8 cellular contexts compared by ENCODE assay signal in the genomic region with DNA sequence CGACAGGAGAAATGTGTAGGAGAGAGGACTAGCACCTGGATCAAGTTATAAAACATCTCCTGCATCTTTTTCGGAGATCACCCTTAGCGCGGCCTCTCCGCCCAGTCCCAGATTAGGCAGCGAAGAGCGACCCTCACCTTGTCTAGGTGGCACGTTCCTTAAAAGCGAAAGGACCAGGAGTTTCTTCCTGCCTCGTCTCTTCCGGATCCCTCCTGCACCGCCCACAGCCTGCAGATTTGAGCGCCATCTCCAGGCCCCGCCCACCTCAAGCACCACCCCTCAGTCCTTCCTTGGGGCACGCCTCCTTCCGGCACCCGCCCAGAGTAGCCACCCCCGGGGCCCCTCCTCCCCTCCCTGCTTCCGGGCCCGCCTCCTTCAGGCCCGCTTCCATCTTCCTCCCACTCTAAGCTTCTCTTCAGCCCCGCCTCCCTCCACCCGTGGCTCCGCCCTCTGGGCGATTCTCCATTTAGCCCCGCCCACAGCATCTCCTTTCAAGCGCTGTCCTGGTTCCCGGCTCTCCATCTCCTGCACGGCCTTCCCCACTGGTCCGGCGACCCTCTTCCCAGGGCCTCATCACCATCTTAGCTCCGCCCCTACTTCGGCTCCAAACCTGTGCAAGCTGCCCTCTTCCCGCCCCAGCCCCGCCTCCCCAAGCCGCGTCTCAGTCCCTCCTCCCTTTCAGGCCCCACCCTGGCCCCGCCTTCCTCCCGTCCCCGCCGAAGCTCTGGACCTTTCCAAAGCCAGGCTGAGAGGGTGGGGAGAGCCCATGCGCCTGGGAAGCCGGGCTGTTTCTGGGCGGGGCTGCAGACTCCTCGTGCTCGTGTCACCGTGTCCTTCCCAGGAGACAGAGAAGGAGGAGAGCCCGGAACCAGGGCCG. TPM values are rescaled to one million over a fixed set of nuclear protein-coding genes. Genes with fewer than 3 reads are reported as not detected.
DNase-seq lines count a peak whose midpoint lies in the region; ATAC-seq and TF ChIP-seq lines count a peak whose summit lies in the region.

No MANE protein-coding gene starts in this region.

- H3K9me3 ChIP-seq in PC-9 (ENCODE audit: insufficient read depth, low read depth) (no peaks in the 10 kb centered on the region), mucosa of rectum (ENCODE audit: control insufficient read depth in 2 of 2, low read length in 2 of 2) (no peaks in the 10 kb centered on the region)

- peak overlapping the region; percentile 96 for H3K4me3 Mint-ChIP-seq in activated T-cell treated with anti-CD3 and anti-CD28 coated beads, Interleukin-2, amount 50 U/mL, for 4 hours

- peak overlapping the region; percentile 88 to 98 for H3K9ac ChIP-seq in mucosa of rectum (ENCODE audit: low read depth in 1 of 2, low read length in 2 of 2)

- H3K36me3 ChIP-seq in PC-9 (ENCODE audit: low read depth) (no peaks in the 10 kb centered on the region), mucosa of rectum (ENCODE audit: control insufficient read depth in 2 of 2, insufficient read depth in 2 of 2, low read length in 2 of 2) (no peaks in the 10 kb centered on the region)

- intact Hi-C loops in PC-9 (cut with micrococcal nuclease; ENCODE audit: unreplicated experiment): loop anchor here (1.0 to 10.0 kb wide), 6 partner anchors 84 to 328 kb away; partner anchors contain the start of genes ACTL10, C20orf144 and CHMP4B

- peaks cover 54% of the 10 kb centered on the region for H3K4me1 Mint-ChIP-seq in activated T-cell treated with anti-CD3 and anti-CD28 coated beads, Interleukin-2, amount 50 U/mL, for 4 hours (ENCODE audit: low read depth)

- POLR2A ChIA-PET in PC-9 (lab: Charles Lee; ENCODE audit: unreplicated experiment): interaction anchor here (0.5 to 1.3 kb wide), 28 partner anchors 8 to 1949 kb away, joined by 3 to 21 read pairs (median 4); partner anchors contain the start of genes ACTL10, EIF2S2 and PXMP4

- TF ChIP-seq CTCF in PC-9 (conservative IDR thresholded peaks at IDR 0.05): no peak

- H3K27me3 Mint-ChIP-seq in activated T-cell treated with anti-CD3 and anti-CD28 coated beads, Interleukin-2, amount 50 U/mL, for 4 hours (ENCODE audit: low read depth): no peaks in the 10 kb centered on the region

- peaks cover 63% of the 10 kb centered on the region for H3K79me2 ChIP-seq in PC-9 (ENCODE audit: low read depth)

- H3K9me3 Mint-ChIP-seq in activated T-cell treated with anti-CD3 and anti-CD28 coated beads, Interleukin-2, amount 50 U/mL, for 4 hours: no peaks in the 10 kb centered on the region

- peaks cover 28% of the 10 kb centered on the region for H3K4me1 ChIP-seq in PC-9 (replicated peaks; ENCODE audit: insufficient read depth)
- H3K4me1 ChIP-seq in mucosa of rectum (ENCODE audit: control insufficient read depth in 2 of 2, insufficient read depth in 2 of 2, low read length in 2 of 2): peaks cover 33 to 48% of the 10 kb centered on the region in 2 donors

- CTCF ChIA-PET in PC-9 (lab: Charles Lee): interaction anchor here (0.6 to 1.1 kb wide), 3 partner anchors 55 to 883 kb away, joined by 3 to 5 read pairs (median 4); no protein-coding TSS in a partner anchor

- peak overlapping the region; percentile 92 for H3K4me3 ChIP-seq in PC-9
- peak overlapping the region; percentile 97 to 98 for H3K4me3 ChIP-seq in mucosa of rectum (ENCODE audit: low read length in 2 of 2)

- H3K36me3 Mint-ChIP-seq in activated T-cell treated with anti-CD3 and anti-CD28 coated beads, Interleukin-2, amount 50 U/mL, for 4 hours (ENCODE audit: insufficient read depth): peaks cover 2% of the 10 kb centered on the region

- H3K27ac ChIP-seq in PC-9 (peak overlapping the region; percentile 86), mucosa of rectum (ENCODE audit: low read depth in 2 of 2, low read length in 2 of 2) (peak overlapping the region; percentile 98 to 99)

- peak overlapping the region; percentile 95 for H3K4me2 ChIP-seq in PC-9

- no TSS peak for BruUV-seq in PC-9 (replicated peaks; lab: Mats Ljungman, UMichigan)

- H4K20me1 ChIP-seq in PC-9 (ENCODE audit: insufficient read depth): peaks cover 35% of the 10 kb centered on the region

- DNase-seq in DMS53 treated with DMSO at 0.1 percent for 48 hours (lab: John Stamatoyannopoulos, UW; ENCODE audit: unreplicated experiment) (peak; percentile 98), KBM-7 (peak; percentile 99), PC-9 (peak; percentile 93 to 100), erythroblast (lab: John Stamatoyannopoulos, UW) (peak; percentile 98 to 100)
- DNase-seq in activated T-cell treated with anti-CD3 and anti-CD28 coated beads, Interleukin-2, amount 50 U/mL, for 4 hours: peak; percentile 99
- peak; percentile 98 to 99 for DNase-seq in stimulated activated CD8-positive, alpha-beta memory T cell treated with anti-CD3 and anti-CD28 coated beads, Interleukin-4, amount 100 ng/mL, for 4 hours (ENCODE audit: low read depth in 2 of 2, low spot score in 1 of 2)

- no peaks in the 10 kb centered on the region for H3K9me2 ChIP-seq in PC-9 (ENCODE audit: insufficient read depth)

- in situ Hi-C loops in KBM-7 (cut with MboI; ENCODE audit: low pct_unique_long_range_greater_than_20kb, low sequenced_read_pairs): no loop called here

- peak; percentile 71 for ATAC-seq in GM21723 (IDR thresholded peaks at IDR 0.05; ENCODE audit: unreplicated experiment)
- peak; percentile 77 to 78 for ATAC-seq in activated T-cell treated with anti-CD3 and anti-CD28 coated beads, Interleukin-2, amount 50 U/mL, for 4 hours

- H3F3A ChIP-seq in PC-9 (ENCODE audit: insufficient read depth, low read depth): peaks cover 10% of the 10 kb centered on the region; the same call in 1 of the 2 replicates

- TF ChIP-seq POLR2A in erythroblast (IDR thresholded peaks at IDR 0.05; ENCODE audit: low read length): peak; percentile 71

- peak overlapping the region; percentile 77 for H2AFZ ChIP-seq in PC-9

- H3K27me3 ChIP-seq in PC-9 (ENCODE audit: insufficient read depth, low read depth) (no peaks in the 10 kb centered on the region), mucosa of rectum (ENCODE audit: control insufficient read depth in 2 of 2, insufficient read depth in 2 of 2, low read length in 2 of 2) (no peaks in the 10 kb centered on the region)

RNA-seq across cellular contexts. Expression of gene RALY, which starts 0.6 kb away (rescaled TPM):
- 214 and 219 TPM in 2 replicates for total RNA-seq in PC-9 (2021)
- total RNA-seq in activated T-cell treated with anti-CD3 and anti-CD28 coated beads, Interleukin-2, amount 50 U/mL, for 4 hours: 100 to 1,000 TPM; 142 to 148 (median 144) TPM

Comparison
In these comparisons a context has a peak if more than half of its experiments do, and no peak if none do; other contexts are left out.
1. Peak in every context shown above with its lines: DNase-seq, ATAC-seq, H3K4me3 ChIP-seq and H3K27ac ChIP-seq.